ENCODE assay signal across 5 cellular contexts in genomic region chr10:59953711-59954110, GRCh38. TPM values are rescaled to one million over a fixed set of nuclear protein-coding genes. Genes with fewer than 3 reads are reported as not detected.
A peak's percentile ranks its signal among the peaks of the same experiment; 100 is the strongest.
DNase-seq lines count a peak whose midpoint lies in the region; ATAC-seq, FAIRE-seq and TF ChIP-seq lines count a peak whose summit lies in the region.
"Not testable (repeated sequence)": the region's sequence is repeated elsewhere in the genome, so short reads cannot be mapped to it uniquely, and the experiment has no call there.

No MANE protein-coding gene starts in this region.

- intact Hi-C loops in PC-9 (cut with micrococcal nuclease; ENCODE audit: unreplicated experiment); K562 (cut with micrococcal nuclease): not testable (repeated sequence)

- 9% methylated on average over 2 of the region's 2 CpGs for WGBS in K562 (ENCODE audit: insufficient coverage, low coverage, missing lambda C conversion rate)
- WGBS in smooth muscle cell (ENCODE audit: low lambda C conversion rate): over 99% methylated on average over 2 of the region's 2 CpGs

- H2AFZ ChIP-seq in PC-9; K562 (ENCODE audit: low read depth, low read length); osteoblast (ENCODE audit: low read length); smooth muscle cell (ENCODE audit: low read depth): not testable (repeated sequence)

- POLR2A ChIA-PET in HEK293 (lab: Yijun Ruan, JAX); K562 (lab: Yijun Ruan, JAX): not testable (repeated sequence)
- POLR2A ChIA-PET in PC-9 (lab: Charles Lee; ENCODE audit: unreplicated experiment): interaction anchor here (0.6 kb wide), 1 partner anchor 23 kb away, joined by 4 read pairs; no protein-coding TSS in a partner anchor

- not testable (repeated sequence) for TF ChIP-seq EP300 in K562 (IDR thresholded peaks at IDR 0.05; ENCODE audit: low read length)

- BruUV-seq in PC-9 (replicated peaks; lab: Mats Ljungman, UMichigan); K562 (replicated peaks; lab: Mats Ljungman, UMichigan): not testable (repeated sequence)

- DNase-seq in PC-9; K562 (ENCODE audit: extremely low read depth in 1 of 4, low spot score in 3 of 4); osteoblast (ENCODE audit: insufficient read length, low spot score, missing footprints); smooth muscle cell (lab: John Stamatoyannopoulos, UW; ENCODE audit: unreplicated experiment): not testable (repeated sequence)

- not testable (repeated sequence) for H3K36me3 ChIP-seq in HEK293 (ENCODE audit: control insufficient read depth in 2 of 2, insufficient read depth in 1 of 2, low read length in 2 of 2); PC-9 (ENCODE audit: low read depth); K562 (ENCODE audit: control insufficient read depth, insufficient read depth, low read length); osteoblast (ENCODE audit: insufficient read depth, low read length); smooth muscle cell (ENCODE audit: low read depth)

- TF ChIP-seq RAD21 in K562 (CRISPR knock-in tag; conservative IDR thresholded peaks at IDR 0.05 in 1 of 2, IDR thresholded peaks at IDR 0.05 in 1 of 2): not testable (repeated sequence)

- in situ Hi-C loops in K562 (cut with MboI): not testable (repeated sequence)

- H4K20me1 ChIP-seq in PC-9 (ENCODE audit: insufficient read depth); K562 (replicated peaks; ENCODE audit: control insufficient read depth, insufficient read depth, low read length); osteoblast (ENCODE audit: insufficient read depth, low read length); smooth muscle cell (ENCODE audit: low read depth): not testable (repeated sequence)

- not testable (repeated sequence) for TF ChIP-seq CTCF in HEK293 (tag by site-specific recombination; IDR thresholded peaks at IDR 0.05); PC-9 (conservative IDR thresholded peaks at IDR 0.05); K562 (IDR thresholded peaks at IDR 0.05 in 2 of 3, conservative IDR thresholded peaks at IDR 0.05 in 1 of 3; ENCODE audit: insufficient read depth in 2 of 3, low read depth in 1 of 3, low read length in 3 of 3); osteoblast (IDR thresholded peaks at IDR 0.05; ENCODE audit: extremely low read depth, low read depth, low read length); smooth muscle cell (IDR thresholded peaks at IDR 0.05; ENCODE audit: borderline replicate concordance, insufficient read depth, poor library complexity, severe bottlenecking)

- FAIRE-seq in K562 (lab: Jason Lieb, UNC): not testable (repeated sequence)

- CTCF ChIA-PET in HEK293 (lab: Yijun Ruan, JAX): interaction anchor here (0.6 kb wide), 1 partner anchor 342 kb away, joined by 4 read pairs; no protein-coding TSS in a partner anchor
- CTCF ChIA-PET in PC-9 (lab: Charles Lee); K562 (lab: Yijun Ruan, JAX; ENCODE audit: low intra/inter-chr PET ratio): not testable (repeated sequence)

- H3K4me2 ChIP-seq in PC-9; K562 (ENCODE audit: insufficient read depth, low read length); smooth muscle cell: not testable (repeated sequence)
- H3K4me2 ChIP-seq in osteoblast (ENCODE audit: insufficient read depth, low read length): peak overlapping the region; percentile 24

- H3K9me1 ChIP-seq in K562 (ENCODE audit: control insufficient read depth, insufficient read depth, low read length): not testable (repeated sequence)

- H3K4me1 ChIP-seq in HEK293 (ENCODE audit: control insufficient read depth, insufficient read depth, low read length); K562 (replicated peaks in 1 of 2; ENCODE audit: control insufficient read depth in 2 of 2, insufficient read depth in 2 of 2, low read length in 2 of 2); osteoblast (ENCODE audit: insufficient read depth, low read length); smooth muscle cell (ENCODE audit: low read depth): not testable (repeated sequence)
- H3K4me1 ChIP-seq in PC-9 (replicated peaks; ENCODE audit: insufficient read depth): peaks cover 20% of the 10 kb centered on the region; the same call in 1 of the 2 replicates

- not testable (repeated sequence) for H3K4me3 ChIP-seq in HEK293 (ENCODE audit: low read depth, low read length); PC-9; K562; osteoblast (ENCODE audit: insufficient read depth, low read length); smooth muscle cell

- H3K9ac ChIP-seq in K562 (ENCODE audit: insufficient read depth in 1 of 2, low read depth in 2 of 2, low read length in 2 of 2); smooth muscle cell (ENCODE audit: low read depth): not testable (repeated sequence)

- not testable (repeated sequence) for H3K27me3 ChIP-seq in PC-9 (ENCODE audit: insufficient read depth, low read depth); K562 (ENCODE audit: control insufficient read depth in 2 of 2, insufficient read depth in 2 of 2, low read length in 2 of 2); osteoblast (ENCODE audit: insufficient read depth, low read length); smooth muscle cell (ENCODE audit: low read depth)

- H3K9me3 ChIP-seq in HEK293 (ENCODE audit: control insufficient read depth, insufficient read depth, low read depth, low read length); PC-9 (ENCODE audit: insufficient read depth, low read depth); K562 (replicated peaks; ENCODE audit: control insufficient read depth, insufficient read depth, low read depth, low read length); osteoblast (ENCODE audit: low read depth, low read length); smooth muscle cell (replicated peaks; ENCODE audit: low read depth): not testable (repeated sequence)

- not testable (repeated sequence) for ATAC-seq in K562

- H3K27ac ChIP-seq in HEK293 (ENCODE audit: extremely low read depth, low read depth, low read length); K562 (ENCODE audit: extremely low read depth, low read depth, low read length); osteoblast (ENCODE audit: low read depth, low read length): not testable (repeated sequence)
- H3K27ac ChIP-seq in PC-9 (0 out of 2 replicates have a peak overlapping the region, but pooled peaks have one; percentile 4), smooth muscle cell (ENCODE audit: low read depth) (peak overlapping the region; percentile 9)

- not testable (repeated sequence) for H3K79me2 ChIP-seq in PC-9 (ENCODE audit: low read depth); K562 (ENCODE audit: control insufficient read depth, insufficient read depth, low read length); osteoblast (ENCODE audit: insufficient read depth, low read length); smooth muscle cell (ENCODE audit: low read depth)

- H3K9me2 ChIP-seq in PC-9 (ENCODE audit: insufficient read depth): not testable (repeated sequence)

- TF ChIP-seq POLR2A in K562 (conservative IDR thresholded peaks at IDR 0.05): not testable (repeated sequence)

- not testable (repeated sequence) for H3F3A ChIP-seq in PC-9 (ENCODE audit: insufficient read depth, low read depth); smooth muscle cell (ENCODE audit: low read depth)

TF ChIP-seq in HEK293, 187 proteins besides CTCF, POLR2A, EP300 and RAD21:
- TF ChIP-seq ZNF146 (tag by site-specific recombination; IDR thresholded peaks at IDR 0.05): peak; percentile 92

TF ChIP-seq in K562, 482 proteins besides CTCF, POLR2A, EP300 and RAD21:
- TF ChIP-seq ZNF146 (CRISPR knock-in tag; IDR thresholded peaks at IDR 0.05; ENCODE audit: unreplicated experiment): peak; percentile 34

RNA-seq across cellular contexts. Expression of gene CCDC6, which starts 47.4 kb away (rescaled TPM):
- 66.2 and 91.9 TPM in 2 replicates for total RNA-seq in PC-9 (2021)
- total RNA-seq in K562 (2011; cell fraction: chromatin; rRNA removed; ENCODE audit: low replicate concordance): 10.1 and 39.9 TPM in 2 replicates
- 6.3 and 11.8 TPM in 2 replicates for total RNA-seq in K562 (2011; cell fraction: nucleolus; rRNA removed)
- total RNA-seq in K562 (2011; cell fraction: nucleoplasm; rRNA removed): 20.5 and 31.5 TPM in 2 replicates
- 13.4 and 15.9 TPM in 2 replicates for total RNA-seq in K562 (2014; rRNA removed)
- 22.6 and 24.1 TPM in 2 replicates for total RNA-seq in K562 (2014; rRNA removed; fragmentation: Illumina TruSeq; extraction: Trizol)
- total RNA-seq in K562 (2015; rRNA removed; fragmentation: Illumina TruSeq; extraction: Trizol): 20.6 and 20.9 TPM in 2 replicates
- 41.0 and 42.4 TPM in 2 replicates for total RNA-seq in K562 (2021)
- polyA plus RNA-seq in K562 (2011; rRNA removed): 21.9 and 23.4 TPM in 2 replicates
- polyA plus RNA-seq in K562 (2011; cell fraction: cytosol; rRNA removed): 17.6 and 19.3 TPM in 2 replicates
- polyA plus RNA-seq in K562 (2011; cell fraction: nucleus; rRNA removed): 11.8 and 16.6 TPM in 2 replicates
- polyA plus RNA-seq in K562 (2012): 14.5 and 19.0 TPM in 2 replicates
- 22.7 and 27.8 TPM in 2 replicates for polyA plus RNA-seq in K562 (2014; fragmentation: Illumina TruSeq; extraction: Trizol)
- 10 to 100 TPM; 10.4 to 12.7 TPM for polyA plus RNA-seq in K562 (2014; fragmentation: Nextera tagmentation; extraction: Ambion mirVana)
- 16.0 and 18.4 TPM in 2 replicates for polyA plus RNA-seq in K562 (2014; rRNA removed)
- polyA minus RNA-seq in K562 (2011; rRNA and poly(A)+ RNA removed): 54.4 and 56.6 TPM in 2 replicates
- polyA minus RNA-seq in K562 (2011; cell fraction: cytosol; rRNA and poly(A)+ RNA removed): 24.9 and 32.8 TPM in 2 replicates
- polyA minus RNA-seq in K562 (2011; cell fraction: nucleus; rRNA and poly(A)+ RNA removed): 14.0 and 25.5 TPM in 2 replicates
- total RNA-seq in osteoblast: 51.8 and 58.3 TPM in 2 replicates
- total RNA-seq in smooth muscle cell: 35.1 and 36.8 TPM in 2 replicates
- 13.7 and 15.3 TPM in 2 replicates for polyA plus RNA-seq in smooth muscle cell
